23 cellular contexts compared by ENCODE assay signal in genomic region chr2:63034575-63034974, GRCh38. TPM values are rescaled to one million over a fixed set of nuclear protein-coding genes. Genes with fewer than 3 reads are reported as not detected.
DNase-seq lines count a peak whose midpoint lies in the region; ATAC-seq, FAIRE-seq and TF ChIP-seq lines count a peak whose summit lies in the region.
"Had no signal": no experiment of that assay in that cellular context is flagged by ENCODE, and none has a peak within 500 bp of the region (broad histone marks: within the 10 kb centered on the region; RNA-seq: fewer than 3 reads in every experiment).

No MANE protein-coding gene starts in this region.

- H2BK12ac ChIP-seq in H1 (ENCODE audit: low read depth, low read length), result no peak overlapping the region

- H2BK20ac ChIP-seq in H1 (ENCODE audit: low read length), result no peak overlapping the region

- H3K18ac ChIP-seq in H1 (ENCODE audit: extremely low read depth, low read length), result no peak overlapping the region

- no peak overlapping the region for H2BK15ac ChIP-seq in H1 (ENCODE audit: low read length)

- H4K20me1 ChIP-seq in HepG2 (ENCODE audit: insufficient read depth, low read length), result no peaks in the 10 kb centered on the region; the same call in 1 of the 2 replicates
- no peaks in the 10 kb centered on the region for H4K20me1 ChIP-seq in H1 (replicated peaks in 1 of 2; ENCODE audit: control insufficient read depth in 1 of 2, insufficient read depth in 2 of 2, low read length in 2 of 2)
- H4K20me1 ChIP-seq: BLaER1 treated with 17β-estradiol and CSF1 and Interleukin-3, amounts not matched to agents 10 nM and 100 nM had no signal

- in situ Hi-C loops in HepG2 (cut with HindIII; ENCODE audit: extremely low pct_ligation_motif_present, low pct_unique_long_range_greater_than_20kb), result no loop called here
- in situ Hi-C loops in SK-MEL-5 (cut with HindIII; ENCODE audit: low pct_unique_long_range_greater_than_20kb, low sequenced_read_pairs), result no loop called here

- H3K79me2 ChIP-seq in HepG2 (ENCODE audit: insufficient read depth, low read length), result no peaks in the 10 kb centered on the region
- H3K79me2 ChIP-seq in H1 (ENCODE audit: control insufficient read depth in 1 of 2, insufficient read depth in 2 of 2, low read length in 2 of 2), result no peaks in the 10 kb centered on the region

- FAIRE-seq in HepG2 (lab: Jason Lieb, UNC), result no peak
- no peak for FAIRE-seq in H1 (lab: Jason Lieb, UNC)
- FAIRE-seq: GM12892 had no signal

- no peak overlapping the region for H2BK5ac ChIP-seq in H1 (ENCODE audit: low read depth, low read length)

- 96% methylated on average over 4 of the region's 4 CpGs for WGBS in HepG2 (ENCODE audit: low lambda C conversion rate)
- WGBS in right lobe of liver (ENCODE audit: insufficient coverage, low coverage, low lambda C conversion rate, missing lambda C conversion rate), result 93% methylated on average over 4 of the region's 4 CpGs
- WGBS in H1 (ENCODE audit: extremely low coverage in 1 of 2, insufficient coverage in 1 of 2, insufficient read length in 1 of 2, insufficient replicate concordance in 2 of 2, low coverage in 1 of 2, low lambda C conversion rate in 2 of 2, missing lambda C conversion rate in 1 of 2), 2 experiments, result 85% methylated on average over 4 of the region's 4 CpGs; no CpG with 5 or more reads in 1 of the 2 experiments

- DNase-seq in HepG2 (ENCODE audit: low spot score) (no peak), right lobe of liver (no peak), SK-MEL-5 (ENCODE audit: low read depth, low spot score) (peak; percentile 50), H1 (ENCODE audit: low read depth in 1 of 2, low spot score in 2 of 2) (no peak), AG20443 (ENCODE audit: low spot score) (no peak), NCI-H2171 treated with DMSO at 0.1 percent for 48 hours (lab: John Stamatoyannopoulos, UW) (no peak), midbrain (lab: John Stamatoyannopoulos, UW) (no peak)
- DNase-seq: 8988T; Calu3; CD8-positive, alpha-beta T cell; DMS53; EL; H9; KG1; NCI-H1105 treated with DMSO at 0.1 percent for 48 hours; NCI-H1694 treated with DMSO at 0.1 percent for 48 hours; NCI-H345; NCI-H69; NK-92 treated with Interleukin-12 subunit alpha and Interleukin-12 subunit beta, amount 100 ng/mL, for 24 hours; SHP77 had no signal

- TF ChIP-seq EP300 in HepG2 (IDR thresholded peaks at IDR 0.05; ENCODE audit: low read depth in 2 of 2, low read length in 2 of 2) (no peak), HepG2 (CRISPR knock-in tag; IDR thresholded peaks at IDR 0.05; ENCODE audit: borderline replicate concordance) (no peak), H1 (IDR thresholded peaks at IDR 0.05; ENCODE audit: borderline replicate concordance in 1 of 2, low read depth in 2 of 2, low read length in 2 of 2) (no peak)

- H3K27ac ChIP-seq in HepG2 (ENCODE audit: extremely low read length, insufficient read depth, low read length), result no peak overlapping the region
- no peak overlapping the region for H3K27ac ChIP-seq in right lobe of liver
- no peak overlapping the region for H3K27ac ChIP-seq in H1 (ENCODE audit: low read depth, low read length)
- H3K27ac ChIP-seq: BLaER1 treated with 17β-estradiol and CSF1 and Interleukin-3, amounts not matched to agents 10 nM and 100 nM had no signal

- TF ChIP-seq POLR2A in HepG2 (IDR thresholded peaks at IDR 0.05; ENCODE audit: insufficient read depth in 1 of 2, low read depth in 2 of 2, low read length in 2 of 2), result no peak
- TF ChIP-seq POLR2A in right lobe of liver (IDR thresholded peaks at IDR 0.05), result no peak
- no peak for TF ChIP-seq POLR2A in H1 (IDR thresholded peaks at IDR 0.05; ENCODE audit: control extremely low read depth in 1 of 2, low read depth in 2 of 2, low read length in 2 of 2)

- H3K27me3 ChIP-seq in HepG2 (ENCODE audit: control insufficient read depth in 1 of 2, insufficient read depth in 2 of 2, low read length in 2 of 2) (no peaks in the 10 kb centered on the region), right lobe of liver (no peaks in the 10 kb centered on the region), H1 (replicated peaks in 1 of 4; ENCODE audit: control insufficient read depth in 3 of 4, extremely low read depth in 1 of 4, insufficient read depth in 3 of 4, low read length in 3 of 4) (no peaks in the 10 kb centered on the region)
- H3K27me3 ChIP-seq: BLaER1 treated with 17β-estradiol and CSF1 and Interleukin-3, amounts not matched to agents 10 nM and 100 nM had no signal

- intact Hi-C loops in HepG2 (cut with micrococcal nuclease; ENCODE audit: unreplicated experiment) (no loop called here), right lobe of liver (cut with DNase I) (no loop called here)

- H3K79me1 ChIP-seq in H1 (ENCODE audit: low read depth, low read length), result no peaks in the 10 kb centered on the region

- H2BK120ac ChIP-seq in H1 (replicated peaks; ENCODE audit: low read depth, low read length), result no peak overlapping the region

- TF ChIP-seq RAD21 in HepG2 (CRISPR knock-in tag; IDR thresholded peaks at IDR 0.05) (no peak), H1 (IDR thresholded peaks at IDR 0.05 in 1 of 2, conservative IDR thresholded peaks at IDR 0.05 in 1 of 2; ENCODE audit: low read depth in 2 of 2, low read length in 2 of 2) (no peak)

- CTCF ChIA-PET in HepG2 (lab: Yijun Ruan, JAX; ENCODE audit: low intra/inter-chr PET ratio, low total read pairs) (no interaction called here), H1 (lab: Charles Lee; ENCODE audit: partially characterized antibody) (interaction anchor here (0.7 to 1.4 kb wide), 5 partner anchors 8 to 390 kb away, joined by 3 to 7 read pairs (median 4); no protein-coding TSS in a partner anchor)

- ATAC-seq in HepG2 (no peak), right lobe of liver (no peak), GM18511 (IDR thresholded peaks at IDR 0.05; ENCODE audit: unreplicated experiment) (no peak)
- ATAC-seq: CD8-positive, alpha-beta T cell had no signal

- POLR2A ChIA-PET in HepG2 (lab: Yijun Ruan, JAX), result no interaction called here
- POLR2A ChIA-PET in H1 (lab: Charles Lee; ENCODE audit: partially characterized antibody), result interaction anchor here (1.6 kb wide), 1 partner anchor 15 kb away, joined by 3 read pairs; no protein-coding TSS in a partner anchor

- no peak overlapping the region for H3K56ac ChIP-seq in H1 (replicated peaks; ENCODE audit: insufficient read length, low read depth, low read length)

- H3K36me3 ChIP-seq in HepG2 (replicated peaks in 1 of 2; ENCODE audit: control insufficient read depth in 1 of 2, insufficient read depth in 2 of 2, low read length in 2 of 2) (peaks cover 3 to 31% of the 10 kb centered on the region in 2 experiments), right lobe of liver (no peaks in the 10 kb centered on the region), H1 (ENCODE audit: control insufficient read depth in 2 of 4, insufficient read depth in 4 of 4, low read length in 3 of 4) (no peaks in the 10 kb centered on the region)
- H3K36me3 ChIP-seq: BLaER1 treated with 17β-estradiol and CSF1 and Interleukin-3, amounts not matched to agents 10 nM and 100 nM had no signal

- no peak overlapping the region for H3K23ac ChIP-seq in H1 (ENCODE audit: insufficient read length)

- no TSS peak for BruUV-seq in HepG2 (replicated peaks; lab: Mats Ljungman, UMichigan)

- H3K23me2 ChIP-seq in H1 (ENCODE audit: low read depth, low read length), result no peaks in the 10 kb centered on the region; the same call in 1 of the 2 replicates

- H3K4me3 ChIP-seq in HepG2 (replicated peaks in 1 of 3; ENCODE audit: insufficient read depth in 1 of 3, low read depth in 2 of 3, low read length in 3 of 3), result no peak overlapping the region
- no peak overlapping the region for H3K4me3 ChIP-seq in right lobe of liver
- H3K4me3 ChIP-seq in H1 (ENCODE audit: extremely low read depth in 1 of 4, insufficient read depth in 2 of 4, low read depth in 3 of 4, low read length in 4 of 4), result no peak overlapping the region
- H3K4me3 ChIP-seq: BLaER1 treated with 17β-estradiol and CSF1 and Interleukin-3, amounts not matched to agents 10 nM and 100 nM had no signal

- no peak overlapping the region for H2AK5ac ChIP-seq in H1 (ENCODE audit: low read depth, low read length)

- no peaks in the 10 kb centered on the region for H3K4me1 ChIP-seq in HepG2 (ENCODE audit: insufficient read depth, low read length)
- H3K4me1 ChIP-seq in right lobe of liver, result no peaks in the 10 kb centered on the region
- no peaks in the 10 kb centered on the region for H3K4me1 ChIP-seq in H1 (replicated peaks in 1 of 4; ENCODE audit: control insufficient read depth in 3 of 4, insufficient read depth in 4 of 4, low read length in 3 of 4)
- H3K4me1 ChIP-seq: BLaER1 treated with 17β-estradiol and CSF1 and Interleukin-3, amounts not matched to agents 10 nM and 100 nM had no signal

- no peak overlapping the region for H3K4ac ChIP-seq in H1 (replicated peaks; ENCODE audit: insufficient read length, low read depth, low read length)

- no peaks in the 10 kb centered on the region for H3K9me3 ChIP-seq in HepG2 (ENCODE audit: low read length)
- H3K9me3 ChIP-seq in right lobe of liver, result no peaks in the 10 kb centered on the region
- no peaks in the 10 kb centered on the region for H3K9me3 ChIP-seq in H1 (ENCODE audit: insufficient read depth in 2 of 2, low read depth in 1 of 2, low read length in 1 of 2)
- H3K9me3 ChIP-seq: BLaER1 treated with 17β-estradiol and CSF1 and Interleukin-3, amounts not matched to agents 10 nM and 100 nM had no signal

- H4K5ac ChIP-seq in H1 (ENCODE audit: insufficient read length, low read depth, low read length), result no peak overlapping the region

- H2AFZ ChIP-seq in HepG2 (ENCODE audit: low read length) (no peak overlapping the region), H1 (ENCODE audit: low read length) (no peak overlapping the region)

- H4K91ac ChIP-seq in H1 (replicated peaks; ENCODE audit: insufficient read length, low read length), result no peak overlapping the region

- TF ChIP-seq CTCF in HepG2 (CRISPR knock-in tag; IDR thresholded peaks at IDR 0.05) (no peak), right lobe of liver (IDR thresholded peaks at IDR 0.05) (no peak), H1 (IDR thresholded peaks at IDR 0.05; ENCODE audit: control extremely low read depth in 1 of 3, insufficient read depth in 1 of 3, low read depth in 1 of 3, low read length in 3 of 3) (no peak)

- no peak overlapping the region for H4K8ac ChIP-seq in H1 (ENCODE audit: extremely low read depth, insufficient read depth, low read length)

- H3K14ac ChIP-seq in H1 (ENCODE audit: insufficient read length), result no peak overlapping the region

- H3K4me2 ChIP-seq in HepG2 (ENCODE audit: low read depth, low read length) (no peak overlapping the region), H1 (ENCODE audit: insufficient read depth in 1 of 2, low read depth in 2 of 2, low read length in 2 of 2) (no peak overlapping the region)
- H3K4me2 ChIP-seq: BLaER1 treated with 17β-estradiol and CSF1 and Interleukin-3, amounts not matched to agents 10 nM and 100 nM had no signal

- no peak overlapping the region for H3K9ac ChIP-seq in HepG2 (ENCODE audit: insufficient read depth, low read depth, low read length)
- no peak overlapping the region for H3K9ac ChIP-seq in H1 (replicated peaks in 1 of 4; ENCODE audit: extremely low read depth in 1 of 4, low read depth in 3 of 4, low read length in 3 of 4)
- H3K9ac ChIP-seq: BLaER1 treated with 17β-estradiol and CSF1 and Interleukin-3, amounts not matched to agents 10 nM and 100 nM had no signal

RNA-seq across cellular contexts. Expression of gene OTX1, which starts 16.1 kb away (rescaled TPM):
- total RNA-seq in HepG2 (2016; rRNA removed; fragmentation: Illumina TruSeq; extraction: Trizol) (3.0 and 5.0 TPM in 2 replicates), right lobe of liver (not detected)
- 3.1 and 4.3 TPM in 2 replicates for total RNA-seq in HepG2 (2016; cell fraction: cytosol; rRNA removed; fragmentation: Illumina TruSeq; extraction: Trizol; ENCODE audit: low read depth)
- 2.5 and 4.2 TPM in 2 replicates for total RNA-seq in HepG2 (2016; cell fraction: insoluble cytoplasmic fraction; rRNA removed; fragmentation: Illumina TruSeq; extraction: Trizol)
- 4.1 and 4.3 TPM in 2 replicates for total RNA-seq in HepG2 (2016; cell fraction: membrane; rRNA removed; fragmentation: Illumina TruSeq; extraction: Trizol)
- 9.0 and 9.1 TPM in 2 replicates for total RNA-seq in HepG2 (2016; cell fraction: nucleus; rRNA removed; fragmentation: Illumina TruSeq; extraction: Trizol)
- polyA plus RNA-seq in HepG2 (2011; rRNA removed) (1.0 and 1.6 TPM in 2 replicates), H1 (2011; rRNA removed) (0.24 and 0.53 TPM in 2 replicates)
- polyA plus RNA-seq in HepG2 (2011; cell fraction: cytosol; rRNA removed), result 0.47 and 0.66 TPM in 2 replicates
- 12.1 and 16.1 TPM in 2 replicates for polyA plus RNA-seq in HepG2 (2011; cell fraction: nucleus; rRNA removed)
- polyA plus RNA-seq in HepG2 (2012), result 7.7 and 7.9 TPM in 2 replicates
- polyA plus RNA-seq in HepG2 (2016; cell fraction: cytosol; fragmentation: Illumina TruSeq; extraction: Trizol; ENCODE audit: low read depth), result 1.1 and 1.2 TPM in 2 replicates
- polyA plus RNA-seq in HepG2 (2016; cell fraction: insoluble cytoplasmic fraction; fragmentation: Illumina TruSeq; extraction: Trizol; ENCODE audit: low read depth), result 6.4 and 9.1 TPM in 2 replicates
- polyA plus RNA-seq in HepG2 (2016; cell fraction: membrane; fragmentation: Illumina TruSeq; extraction: Trizol; ENCODE audit: low read depth), result 3.3 and 4.0 TPM in 2 replicates
- polyA plus RNA-seq in HepG2 (2016; cell fraction: nucleus; fragmentation: Illumina TruSeq; extraction: Trizol; ENCODE audit: insufficient read depth, low read depth), result 24.6 and 24.9 TPM in 2 replicates
- 0.82 and 6.6 TPM in 2 replicates for polyA minus RNA-seq in HepG2 (2011; rRNA and poly(A)+ RNA removed; ENCODE audit: low replicate concordance)
- 2.1 and 2.2 TPM in 2 replicates for polyA minus RNA-seq in HepG2 (2011; cell fraction: cytosol; rRNA and poly(A)+ RNA removed)
- 16.4 and 25.8 TPM in 2 replicates for polyA minus RNA-seq in HepG2 (2011; cell fraction: nucleus; rRNA and poly(A)+ RNA removed)
- 1.2 and 1.9 TPM in 2 replicates for total RNA-seq in SK-MEL-5 (2014; rRNA removed; shearing (Covaris generic))
- polyA plus RNA-seq in SK-MEL-5 (2015; cell fraction: cytosol; rRNA removed), result 2.9 and 4.7 TPM in 2 replicates
- 8.1 and 16.9 TPM in 2 replicates for polyA plus RNA-seq in SK-MEL-5 (2015; cell fraction: nucleus; rRNA removed)
- total RNA-seq in H1 (2021; fragmentation: NEBNext Ultra II Directional; extraction: Animal tissue kit (Norgen Biotek cat#: 25700)), result 3.3 and 3.8 TPM in 2 replicates
- 0.17 TPM for polyA plus RNA-seq in H1 (2011; cell fraction: cytosol; rRNA removed)
- polyA plus RNA-seq in H1 (2011; cell fraction: nucleus; rRNA removed), result 1.0 TPM
- 1.3 to 1.7 TPM (median 1.5 TPM) in 4 replicates for polyA plus RNA-seq in H1 (2012, experiment 1 of 2)
- polyA plus RNA-seq in H1 (2012, experiment 2 of 2), result 0.98 TPM
- 2.7 TPM for polyA plus RNA-seq in H1 (2013, experiment 1 of 2)
- 3.1 TPM for polyA plus RNA-seq in H1 (2013, experiment 2 of 2)
- 0.37 and 0.57 TPM in 2 replicates for polyA minus RNA-seq in H1 (2011; rRNA and poly(A)+ RNA removed)
- polyA minus RNA-seq in H1 (2011; cell fraction: cytosol; rRNA and poly(A)+ RNA removed), result 0.59 TPM
- polyA minus RNA-seq in H1 (2011; cell fraction: nucleus; rRNA and poly(A)+ RNA removed), result 3.6 TPM
- total RNA-seq: CD8-positive, alpha-beta T cell had no signal
